21 cellular contexts compared by ENCODE assay signal in genomic region chr6:168016756-168017525, GRCh38. TPM values are rescaled to one million over a fixed set of nuclear protein-coding genes. Genes with fewer than 3 reads are reported as not detected.
A peak's percentile ranks its signal among the peaks of the same experiment; 100 is the strongest.
DNase-seq lines count a peak whose midpoint lies in the region; ATAC-seq and TF ChIP-seq lines count a peak whose summit lies in the region.
"Had no signal": no experiment of that assay in that cellular context is flagged by ENCODE, and none has a peak within 500 bp of the region (broad histone marks: within the 10 kb centered on the region; RNA-seq: fewer than 3 reads in every experiment).

No MANE protein-coding gene starts in this region.

- peak overlapping the region; percentile 60 for H3K56ac ChIP-seq in mesendoderm (ENCODE audit: low read length)

- H3K4me1 ChIP-seq in mesendoderm (ENCODE audit: control insufficient read depth, low read depth, low read length) = no peaks in the 10 kb centered on the region
- no peaks in the 10 kb centered on the region for H3K4me1 ChIP-seq in vagina
- H3K4me1 ChIP-seq: BE2C, spleen had no signal

- ATAC-seq in esophagus mucosa (peak; percentile 70), GM19023 (IDR thresholded peaks at IDR 0.05; ENCODE audit: unreplicated experiment) (no peak), HG02610 (IDR thresholded peaks at IDR 0.05; ENCODE audit: unreplicated experiment) (no peak)
- ATAC-seq: activated CD8-positive, alpha-beta T cell treated with anti-CD3 and anti-CD28 coated beads for 36 hours; GM12878; naive thymus-derived CD4-positive, alpha-beta T cell had no signal

- no peak overlapping the region for H2BK5ac ChIP-seq in mesendoderm (ENCODE audit: low read length)

- H3K4ac ChIP-seq in mesendoderm (ENCODE audit: low read depth, low read length) = no peak overlapping the region

- H3K9me3 ChIP-seq in SK-N-MC (ENCODE audit: low read depth, low read length) = no peaks in the 10 kb centered on the region
- no peaks in the 10 kb centered on the region for H3K9me3 ChIP-seq in vagina
- H3K9me3 ChIP-seq in MG63 = peaks cover 3% of the 10 kb centered on the region; the same call in 1 of the 2 replicates
- H3K9me3 ChIP-seq: BE2C had no signal

- no peak overlapping the region for H3K23ac ChIP-seq in mesendoderm (ENCODE audit: low read length)

- no peak for TF ChIP-seq POLR2A in vagina (IDR thresholded peaks at IDR 0.05)

- no peak for TF ChIP-seq CTCF in vagina (IDR thresholded peaks at IDR 0.05)

- no peaks in the 10 kb centered on the region for H3K27me3 ChIP-seq in mesendoderm (ENCODE audit: insufficient read depth, low read length, poor library complexity)
- H3K27me3 ChIP-seq in vagina = no peaks in the 10 kb centered on the region
- no peaks in the 10 kb centered on the region for H3K27me3 ChIP-seq in MG63
- H3K27me3 ChIP-seq: BE2C, spleen, transverse colon had no signal

- H3K4me2 ChIP-seq in mesendoderm (ENCODE audit: low read length) = no peak overlapping the region

- no CpG with 5 or more reads among the region's 18 CpGs for WGBS in mesendoderm (ENCODE audit: extremely low coverage, insufficient coverage, low lambda C conversion rate)

- H3K36me3 ChIP-seq in SK-N-MC (ENCODE audit: insufficient read depth, low read length) = no peaks in the 10 kb centered on the region
- H3K36me3 ChIP-seq in mesendoderm (ENCODE audit: control insufficient read depth, insufficient read depth, low read length) = no peaks in the 10 kb centered on the region
- H3K36me3 ChIP-seq in vagina = no peaks in the 10 kb centered on the region
- H3K36me3 ChIP-seq in MG63 = no peaks in the 10 kb centered on the region
- H3K36me3 ChIP-seq: BE2C, left ventricle myocardium inferior, spleen, transverse colon, WERI-Rb-1 had no signal

- H3K4me3 ChIP-seq in SK-N-MC (0 out of 2 replicates have a peak overlapping the region, but pooled peaks have one; percentile 21), mesendoderm (ENCODE audit: low read length) (no peak overlapping the region), vagina (no peak overlapping the region), MG63 (no peak overlapping the region)
- H3K4me3 ChIP-seq: GM12878, left ventricle myocardium inferior, spleen, transverse colon had no signal

- intact Hi-C loops in vagina (cut with DNase I) = no loop called here

- H4K5ac ChIP-seq in mesendoderm (ENCODE audit: low read length) = no peak overlapping the region

- no peak overlapping the region for H2BK15ac ChIP-seq in mesendoderm (replicated peaks; ENCODE audit: low read depth)

- H3K79me1 ChIP-seq in mesendoderm (ENCODE audit: low read length) = no peaks in the 10 kb centered on the region

- no peak overlapping the region for H4K8ac ChIP-seq in mesendoderm (ENCODE audit: low read depth, low read length)

- no peak overlapping the region for H2BK120ac ChIP-seq in mesendoderm (ENCODE audit: low read depth, low read length)

- H3K9ac ChIP-seq in SK-N-MC (ENCODE audit: insufficient read length) = no peak overlapping the region
- no peak overlapping the region for H3K9ac ChIP-seq in mesendoderm (ENCODE audit: low read length)

- no peaks in the 10 kb centered on the region for H3K79me2 ChIP-seq in mesendoderm (ENCODE audit: control insufficient read depth, insufficient read depth, low read length)

- DNase-seq in SK-N-MC (ENCODE audit: low read depth, low spot score) (no peak), mesendoderm (no peak), vagina (ENCODE audit: extremely low spot score in 2 of 2) (peak; percentile 37 to 61), NCI-H1092 (lab: John Stamatoyannopoulos, UW) (no peak), MG63 (no peak)
- DNase-seq: activated CD8-positive, alpha-beta T cell treated with anti-CD3 and anti-CD28 coated beads for 36 hours; activated T-cell treated with anti-CD3 and anti-CD28 coated beads, Interleukin-2, amount 50 U/mL, for 48 hours; BE2C; caudate nucleus; left ventricle myocardium inferior; naive thymus-derived CD4-positive, alpha-beta T cell; spleen; transverse colon; WERI-Rb-1 had no signal

- H3K27ac ChIP-seq in SK-N-MC = peak overlapping the region; percentile 33; the same call in 1 of the 2 replicates
- no peak overlapping the region for H3K27ac ChIP-seq in mesendoderm (ENCODE audit: low read depth, low read length)
- H3K27ac ChIP-seq in vagina = no peak overlapping the region
- H3K27ac ChIP-seq: left ventricle myocardium inferior, spleen, WERI-Rb-1 had no signal

- no peak overlapping the region for H3K18ac ChIP-seq in mesendoderm (ENCODE audit: low read length)

- H2AK5ac ChIP-seq in mesendoderm (ENCODE audit: low read length) = no peak overlapping the region

RNA-seq across cellular contexts. Expression of gene KIF25, which starts 19.5 kb away (rescaled TPM):
- total RNA-seq in esophagus mucosa (not detected), vagina (not detected)
- 0.24 TPM for polyA plus RNA-seq in mesendoderm (2013, experiment 1 of 2)
- 0.31 TPM for polyA plus RNA-seq in mesendoderm (2013, experiment 2 of 2)
- total RNA-seq in MG63 (2014; rRNA removed; shearing (Covaris generic); ENCODE audit: low replicate concordance) = not detected in 2 replicates
- total RNA-seq: activated CD8-positive, alpha-beta T cell treated with anti-CD3 and anti-CD28 coated beads for 36 hours; GM12878; progenitor cell of endocrine pancreas; T-helper 1 cell treated with Interleukin-12 subunit alpha and Interleukin-12 subunit beta and Interleukin-4 antibody, amounts not matched to agents 30 ng/mL and 1 ng/mL, for 36 hours; transverse colon had no signal
- polyA plus RNA-seq: GM12878; IgD-negative memory B cell; naive thymus-derived CD4-positive, alpha-beta T cell had no signal

Comparison
In these comparisons a context has a peak if more than half of its experiments do, and no peak if none do; other contexts are left out.
1. DNase-seq: peak in vagina (2 of 2); none in SK-N-MC (single experiment), mesendoderm (single experiment), NCI-H1092 (single experiment) and MG63 (single experiment).